9 cellular contexts compared by ENCODE assay signal in the genomic region with DNA sequence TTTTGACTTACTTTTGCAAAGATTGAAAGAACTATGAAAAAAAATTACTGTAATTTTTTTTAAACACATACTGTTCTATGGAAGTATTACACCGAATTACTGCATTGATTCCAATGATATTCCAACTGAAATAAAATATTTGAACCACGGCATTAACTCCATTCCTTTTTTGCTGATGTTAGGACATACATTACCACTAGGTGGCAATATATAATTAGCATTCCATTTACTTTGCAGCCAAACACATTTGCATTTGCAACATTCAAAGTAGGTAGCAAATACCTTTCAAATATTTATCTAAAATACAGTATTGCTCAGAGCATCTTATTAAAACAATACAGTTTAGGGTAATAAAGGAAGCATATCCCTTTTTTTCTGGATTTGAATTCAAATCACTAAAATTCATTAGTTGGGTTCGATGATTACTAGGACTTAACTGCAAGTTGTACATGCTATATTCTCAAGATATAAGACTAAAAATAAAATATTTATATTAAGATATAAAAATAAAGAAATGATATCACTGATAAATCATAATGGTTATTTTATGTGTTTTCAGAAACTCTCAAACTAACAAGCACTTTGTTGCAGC. TPM values are rescaled to one million over a fixed set of nuclear protein-coding genes. Genes with fewer than 3 reads are reported as not detected.
DNase-seq lines count a peak whose midpoint lies in the region; ATAC-seq and TF ChIP-seq lines count a peak whose summit lies in the region.
"Had no signal": no experiment of that assay in that cellular context is flagged by ENCODE, and none has a peak within 500 bp of the region (broad histone marks: within the 10 kb centered on the region; RNA-seq: fewer than 3 reads in every experiment).

No MANE protein-coding gene starts in this region.

- no peaks in the 10 kb centered on the region for H3K27me3 Mint-ChIP-seq in activated CD8-positive, alpha-beta T cell treated with anti-CD3 and anti-CD28 coated beads for 36 hours
- H3K27me3 Mint-ChIP-seq in activated CD8-positive, alpha-beta T cell treated with anti-CD3 and anti-CD28 coated beads, Interleukin-2, amount 10 ng/mL, durations not matched to agents 7 days and 5 days (ENCODE audit: low read depth): no peaks in the 10 kb centered on the region
- H3K27me3 Mint-ChIP-seq: activated naive CD8-positive, alpha-beta T cell treated with anti-CD3 and anti-CD28 coated beads, Interleukin-2, amount 10 ng/mL, durations not matched to agents 7 days and 5 days had no signal

- H3K9me3 ChIP-seq in transverse colon: no peaks in the 10 kb centered on the region

- no peak overlapping the region for H3K4me3 Mint-ChIP-seq in activated CD8-positive, alpha-beta T cell treated with anti-CD3 and anti-CD28 coated beads for 36 hours
- no peak overlapping the region for H3K4me3 Mint-ChIP-seq in activated CD8-positive, alpha-beta T cell treated with anti-CD3 and anti-CD28 coated beads, Interleukin-2, amount 10 ng/mL, durations not matched to agents 7 days and 5 days
- H3K4me3 Mint-ChIP-seq: activated naive CD8-positive, alpha-beta T cell treated with anti-CD3 and anti-CD28 coated beads, Interleukin-2, amount 10 ng/mL, durations not matched to agents 7 days and 5 days had no signal

- ATAC-seq in activated CD8-positive, alpha-beta T cell treated with anti-CD3 and anti-CD28 coated beads for 36 hours: no peak
- no peak for ATAC-seq in activated CD8-positive, alpha-beta T cell treated with anti-CD3 and anti-CD28 coated beads, Interleukin-2, amount 10 ng/mL, durations not matched to agents 7 days and 5 days
- peak; percentile 68 for ATAC-seq in HG03575 (IDR thresholded peaks at IDR 0.05; ENCODE audit: extremely low read depth, insufficient number of reproducible peaks, low FRiP score, unreplicated experiment)

- no peak for TF ChIP-seq EP300 in transverse colon (IDR thresholded peaks at IDR 0.05; ENCODE audit: low read depth)

- 46 to 47% methylated on average over 3 of the region's 3 CpGs for WGBS in transverse colon (ENCODE audit: low coverage in 1 of 2), 2 donors

- H3K27me3 ChIP-seq in transverse colon: no peaks in the 10 kb centered on the region

- no peak for DNase-seq in activated CD8-positive, alpha-beta T cell treated with anti-CD3 and anti-CD28 coated beads for 36 hours
- no peak for DNase-seq in activated CD8-positive, alpha-beta T cell treated with anti-CD3 and anti-CD28 coated beads, Interleukin-2, amount 10 ng/mL, durations not matched to agents 7 days and 5 days
- DNase-seq in SKM-1 treated with dmso at 0.1 percent for 144 hours (lab: John Stamatoyannopoulos, UW; ENCODE audit: unreplicated experiment): peak; percentile 32
- DNase-seq in glomerular visceral epithelial cell (ENCODE audit: extremely low spot score): peak; percentile 20
- DNase-seq in transverse colon: no peak
- no peak for DNase-seq in GF-D8 (lab: John Stamatoyannopoulos, UW)
- no peak for DNase-seq in activated CD8-positive, alpha-beta memory T cell treated with anti-CD3 and anti-CD28 coated beads, Interleukin-2, amount 50 U/mL, for 4 hours
- DNase-seq: activated naive CD8-positive, alpha-beta T cell treated with anti-CD3 and anti-CD28 coated beads, Interleukin-2, amount 10 ng/mL, durations not matched to agents 7 days and 5 days had no signal

- POLR2A ChIA-PET in activated CD8-positive, alpha-beta T cell treated with anti-CD3 and anti-CD28 coated beads for 36 hours (lab: Charles Lee): no interaction called here
- POLR2A ChIA-PET in activated CD8-positive, alpha-beta T cell treated with anti-CD3 and anti-CD28 coated beads, Interleukin-2, amount 10 ng/mL, durations not matched to agents 7 days and 5 days (lab: Charles Lee): no interaction called here

- H3K9me3 Mint-ChIP-seq in activated CD8-positive, alpha-beta T cell treated with anti-CD3 and anti-CD28 coated beads for 36 hours: peaks cover 26% of the 10 kb centered on the region
- peaks cover 7% of the 10 kb centered on the region for H3K9me3 Mint-ChIP-seq in activated CD8-positive, alpha-beta T cell treated with anti-CD3 and anti-CD28 coated beads, Interleukin-2, amount 10 ng/mL, durations not matched to agents 7 days and 5 days (ENCODE audit: insufficient read depth)

- intact Hi-C loops in activated CD8-positive, alpha-beta T cell treated with anti-CD3 and anti-CD28 coated beads for 36 hours (cut with micrococcal nuclease): no loop called here
- intact Hi-C loops in transverse colon (cut with DNase I; ENCODE audit: low total_unique reads): no loop called here

- peak; percentile 87 for TF ChIP-seq CTCF in activated CD8-positive, alpha-beta T cell treated with anti-CD3 and anti-CD28 coated beads for 36 hours (IDR thresholded peaks at IDR 0.05)
- peak; percentile 40 to 70 (median 65) for TF ChIP-seq CTCF in transverse colon (IDR thresholded peaks at IDR 0.05)

- CTCF ChIA-PET in activated CD8-positive, alpha-beta T cell treated with anti-CD3 and anti-CD28 coated beads for 36 hours (lab: Charles Lee): interaction anchor here (0.9 to 1.7 kb wide), 3 partner anchors 26 to 32 kb away, joined by 3 to 5 read pairs (median 5); no protein-coding TSS in a partner anchor
- CTCF ChIA-PET in activated CD8-positive, alpha-beta T cell treated with anti-CD3 and anti-CD28 coated beads, Interleukin-2, amount 10 ng/mL, durations not matched to agents 7 days and 5 days (lab: Charles Lee): interaction anchor here (0.6 kb wide), 1 partner anchor 11 kb away, joined by 3 read pairs; no protein-coding TSS in a partner anchor

- no peak overlapping the region for H3K27ac Mint-ChIP-seq in activated CD8-positive, alpha-beta T cell treated with anti-CD3 and anti-CD28 coated beads for 36 hours
- no peak overlapping the region for H3K27ac Mint-ChIP-seq in activated CD8-positive, alpha-beta T cell treated with anti-CD3 and anti-CD28 coated beads, Interleukin-2, amount 10 ng/mL, durations not matched to agents 7 days and 5 days
- H3K27ac Mint-ChIP-seq: activated naive CD8-positive, alpha-beta T cell treated with anti-CD3 and anti-CD28 coated beads, Interleukin-2, amount 10 ng/mL, durations not matched to agents 7 days and 5 days had no signal

- TF ChIP-seq POLR2A in transverse colon (IDR thresholded peaks at IDR 0.05): no peak

- H3K36me3 Mint-ChIP-seq in activated CD8-positive, alpha-beta T cell treated with anti-CD3 and anti-CD28 coated beads for 36 hours (ENCODE audit: low read depth): peaks cover 46% of the 10 kb centered on the region
- H3K36me3 Mint-ChIP-seq in activated CD8-positive, alpha-beta T cell treated with anti-CD3 and anti-CD28 coated beads, Interleukin-2, amount 10 ng/mL, durations not matched to agents 7 days and 5 days (ENCODE audit: low read depth): peaks cover 46% of the 10 kb centered on the region

- no peak overlapping the region for H3K4me3 ChIP-seq in transverse colon

- in situ Hi-C loops in transverse colon (cut with MboI; ENCODE audit: low pct_ligation_motif_present in 1 of 4, low pct_unique_long_range_greater_than_20kb in 1 of 4, low sequenced_read_pairs in 3 of 4): no loop called here

- peaks cover 16% of the 10 kb centered on the region for H3K4me1 Mint-ChIP-seq in activated CD8-positive, alpha-beta T cell treated with anti-CD3 and anti-CD28 coated beads for 36 hours (ENCODE audit: low read depth)
- H3K4me1 Mint-ChIP-seq in activated CD8-positive, alpha-beta T cell treated with anti-CD3 and anti-CD28 coated beads, Interleukin-2, amount 10 ng/mL, durations not matched to agents 7 days and 5 days (ENCODE audit: low read depth): peaks cover 13% of the 10 kb centered on the region

- H3K27ac ChIP-seq in transverse colon: no peak overlapping the region

- H3K36me3 ChIP-seq in transverse colon: no peaks in the 10 kb centered on the region

- H3K4me1 ChIP-seq in transverse colon: no peaks in the 10 kb centered on the region

RNA-seq across cellular contexts. Expression of a gene that starts 31.3 kb away (rescaled TPM):
- 10 to 100 TPM; 34.0 to 36.9 TPM for total RNA-seq in activated CD8-positive, alpha-beta T cell treated with anti-CD3 and anti-CD28 coated beads for 36 hours
- 10 to 100 TPM; 31.7 to 31.9 TPM for total RNA-seq in activated CD8-positive, alpha-beta T cell treated with anti-CD3 and anti-CD28 coated beads, Interleukin-2, amount 10 ng/mL, durations not matched to agents 7 days and 5 days
- 10 to 100 TPM; 11.6 to 24.5 (median 17.4) TPM for total RNA-seq in transverse colon

Comparison
In these comparisons a context has a peak if more than half of its experiments do, and no peak if none do; other contexts are left out.
1. DNase-seq: peak in SKM-1 treated with dmso at 0.1 percent for 144 hours (single experiment) and glomerular visceral epithelial cell (single experiment); none in activated CD8-positive, alpha-beta T cell treated with anti-CD3 and anti-CD28 coated beads for 36 hours (single experiment), activated CD8-positive, alpha-beta T cell treated with anti-CD3 and anti-CD28 coated beads, Interleukin-2, amount 10 ng/mL, durations not matched to agents 7 days and 5 days (single experiment), transverse colon (single experiment), GF-D8 (single experiment) and activated CD8-positive, alpha-beta memory T cell treated with anti-CD3 and anti-CD28 coated beads, Interleukin-2, amount 50 U/mL, for 4 hours (single experiment).